ENCODE assay signal across 14 cellular contexts in genomic region chr1:184110253-184111204, GRCh38. TPM values are rescaled to one million over a fixed set of nuclear protein-coding genes. Genes with fewer than 3 reads are reported as not detected.
A peak's percentile ranks its signal among the peaks of the same experiment; 100 is the strongest.
DNase-seq lines count a peak whose midpoint lies in the region; ATAC-seq, FAIRE-seq and TF ChIP-seq lines count a peak whose summit lies in the region.
"Had no signal": no experiment of that assay in that cellular context is flagged by ENCODE, and none has a peak within 500 bp of the region (broad histone marks: within the 10 kb centered on the region; RNA-seq: fewer than 3 reads in every experiment).

No MANE protein-coding gene starts in this region.

- peaks cover 28% of the 10 kb centered on the region for H3K36me3 Mint-ChIP-seq in natural killer cell treated with Interleukin-12 subunit alpha and Interleukin-12 subunit beta and Interleukin-15 and Interleukin-18, amount 100 ng/mL, for 72 hours

- H3K9me3 ChIP-seq in K562 (replicated peaks; ENCODE audit: control insufficient read depth, insufficient read depth, low read depth, low read length), result no peaks in the 10 kb centered on the region
- H3K9me3 ChIP-seq: right lobe of liver, SJCRH30 had no signal

- H3K4me3 Mint-ChIP-seq in natural killer cell treated with Interleukin-12 subunit alpha and Interleukin-12 subunit beta and Interleukin-15 and Interleukin-18, amount 100 ng/mL, for 72 hours, result peak overlapping the region; percentile 65
- H3K4me3 Mint-ChIP-seq: brain had no signal

- ATAC-seq in K562, result peak; percentile 57
- peak; percentile 86 to 93 for ATAC-seq in natural killer cell treated with Interleukin-12 subunit alpha and Interleukin-12 subunit beta and Interleukin-15 and Interleukin-18, amount 100 ng/mL, for 72 hours
- ATAC-seq in HG03095 (IDR thresholded peaks at IDR 0.05; ENCODE audit: unreplicated experiment), result no peak

- no peaks in the 10 kb centered on the region for H4K20me1 ChIP-seq in K562 (replicated peaks; ENCODE audit: control insufficient read depth, insufficient read depth, low read length)

- H3K9ac ChIP-seq in K562 (ENCODE audit: insufficient read depth in 1 of 2, low read depth in 2 of 2, low read length in 2 of 2), result no peak overlapping the region

- no peak overlapping the region for H3K27ac ChIP-seq in K562 (ENCODE audit: extremely low read depth, low read depth, low read length)
- H3K27ac ChIP-seq: right lobe of liver, SJCRH30 had no signal

- FAIRE-seq in HTR-8/SVneo (lab: Jason Lieb, UNC) (peak; percentile 72), K562 (lab: Jason Lieb, UNC) (no peak)
- FAIRE-seq: islet of Langerhans had no signal

- H3K27me3 ChIP-seq in K562 (ENCODE audit: control insufficient read depth in 2 of 2, insufficient read depth in 2 of 2, low read length in 2 of 2), result peaks cover 0 to 6% of the 10 kb centered on the region in 2 experiments; a peak in 3 of 5 replicates
- H3K27me3 ChIP-seq: right lobe of liver, SJCRH30 had no signal

- no peak; a peak in 1 of 4 replicates for TF ChIP-seq RAD21 in K562 (CRISPR knock-in tag; conservative IDR thresholded peaks at IDR 0.05 in 1 of 2, IDR thresholded peaks at IDR 0.05 in 1 of 2)

- intact Hi-C loops in K562 (cut with micrococcal nuclease), result no loop called here

- peak in 1 of 3 experiments; percentile 14; a peak in 2 of 6 replicates for TF ChIP-seq CTCF in K562 (IDR thresholded peaks at IDR 0.05 in 2 of 3, conservative IDR thresholded peaks at IDR 0.05 in 1 of 3; ENCODE audit: insufficient read depth in 2 of 3, low read depth in 1 of 3, low read length in 3 of 3)

- H3K9me1 ChIP-seq in K562 (ENCODE audit: control insufficient read depth, insufficient read depth, low read length), result no peaks in the 10 kb centered on the region

- WGBS in K562 (ENCODE audit: insufficient coverage, low coverage, missing lambda C conversion rate), result 21% methylated on average over 10 of the region's 11 CpGs

- no peak for TF ChIP-seq POLR2A in K562 (conservative IDR thresholded peaks at IDR 0.05)

- BruUV-seq in K562 (replicated peaks; lab: Mats Ljungman, UMichigan), result no TSS peak

- no peak overlapping the region for H3K4me3 ChIP-seq in K562
- H3K4me3 ChIP-seq: right lobe of liver, SJCRH30 had no signal

- peaks cover 25 to 35% of the 10 kb centered on the region in 2 donors for H3K4me1 Mint-ChIP-seq in natural killer cell treated with Interleukin-12 subunit alpha and Interleukin-12 subunit beta and Interleukin-15 and Interleukin-18, amount 100 ng/mL, for 72 hours (ENCODE audit: low read depth in 2 of 2)
- H3K4me1 Mint-ChIP-seq: brain had no signal

- CTCF ChIA-PET in K562 (lab: Yijun Ruan, JAX; ENCODE audit: low intra/inter-chr PET ratio), result no interaction called here

- H3K4me2 ChIP-seq in K562 (ENCODE audit: insufficient read depth, low read length), result no peak overlapping the region

- H3K79me2 ChIP-seq in K562 (ENCODE audit: control insufficient read depth, insufficient read depth, low read length), result no peaks in the 10 kb centered on the region

- in situ Hi-C loops in K562 (cut with MboI), result no loop called here

- H3K27me3 Mint-ChIP-seq in natural killer cell treated with Interleukin-12 subunit alpha and Interleukin-12 subunit beta and Interleukin-15 and Interleukin-18, amount 100 ng/mL, for 72 hours, result no peaks in the 10 kb centered on the region

- TF ChIP-seq EP300 in K562 (IDR thresholded peaks at IDR 0.05; ENCODE audit: low read length), result no peak

- no peak overlapping the region for H2AFZ ChIP-seq in K562 (ENCODE audit: low read depth, low read length)

- DNase-seq in NOMO-1 (lab: John Stamatoyannopoulos, UW; ENCODE audit: unreplicated experiment in 2 of 2) (peak; percentile 4), NOMO-1 treated with dmso at 0.1 percent for 144 hours (lab: John Stamatoyannopoulos, UW; ENCODE audit: unreplicated experiment) (no peak), HTR-8/SVneo (ENCODE audit: insufficient read length, low spot score) (peak; percentile 34), K562 (ENCODE audit: extremely low read depth in 1 of 4, low spot score in 3 of 4) (no peak), NAMALWA (ENCODE audit: low spot score) (no peak), NCI-H2029 treated with DMSO at 0.1 percent for 48 hours (lab: John Stamatoyannopoulos, UW) (no peak)
- peak; percentile 71 for DNase-seq in natural killer cell treated with Interleukin-12 subunit alpha and Interleukin-12 subunit beta and Interleukin-15 and Interleukin-18, amount 100 ng/mL, for 72 hours (ENCODE audit: low spot score)
- DNase-seq: DMS53, MV-4-11, right lobe of liver, SJCRH30 had no signal

- peaks cover 17% of the 10 kb centered on the region for H3K9me3 Mint-ChIP-seq in natural killer cell treated with Interleukin-12 subunit alpha and Interleukin-12 subunit beta and Interleukin-15 and Interleukin-18, amount 100 ng/mL, for 72 hours

- POLR2A ChIA-PET in K562 (lab: Yijun Ruan, JAX), result no interaction called here

- peak overlapping the region; percentile 75 to 79 for H3K27ac Mint-ChIP-seq in natural killer cell treated with Interleukin-12 subunit alpha and Interleukin-12 subunit beta and Interleukin-15 and Interleukin-18, amount 100 ng/mL, for 72 hours
- H3K27ac Mint-ChIP-seq: brain had no signal

- no peaks in the 10 kb centered on the region for H3K36me3 ChIP-seq in K562 (ENCODE audit: control insufficient read depth, insufficient read depth, low read length)
- H3K36me3 ChIP-seq: right lobe of liver, SJCRH30 had no signal

- no peaks in the 10 kb centered on the region for H3K4me1 ChIP-seq in K562 (replicated peaks in 1 of 2; ENCODE audit: control insufficient read depth in 2 of 2, insufficient read depth in 2 of 2, low read length in 2 of 2)
- H3K4me1 ChIP-seq: right lobe of liver had no signal

TF ChIP-seq in K562, 482 proteins besides CTCF, POLR2A, EP300 and RAD21:
- TF ChIP-seq ZBTB1 (CRISPR knock-in tag; IDR thresholded peaks at IDR 0.05; ENCODE audit: borderline replicate concordance, low read depth) (no peak), KDM5B (IDR thresholded peaks at IDR 0.05; ENCODE audit: insufficient replicate concordance, low read depth, low read length) (no peak), POLR2B (IDR thresholded peaks at IDR 0.05; ENCODE audit: low read depth, partially characterized antibody) (no peak), ARNT (IDR thresholded peaks at IDR 0.05) (no peak), TBL1XR1 (IDR thresholded peaks at IDR 0.05; ENCODE audit: low read length in 2 of 2) (no peak), ZNF764 (CRISPR knock-in tag; IDR thresholded peaks at IDR 0.05; ENCODE audit: low read depth) (no peak)
TF ChIP-seq in K562: peak in this region for 0.

RNA-seq across cellular contexts. Expression of gene TSEN15, which starts 59.0 kb away (rescaled TPM):
- total RNA-seq in K562 (2011; cell fraction: chromatin; rRNA removed; ENCODE audit: low replicate concordance), result 40.1 and 121 TPM in 2 replicates
- 27.5 and 40.1 TPM in 2 replicates for total RNA-seq in K562 (2011; cell fraction: nucleolus; rRNA removed)
- 71.9 and 122 TPM in 2 replicates for total RNA-seq in K562 (2011; cell fraction: nucleoplasm; rRNA removed)
- total RNA-seq in K562 (2014; rRNA removed) (82.8 and 83.9 TPM in 2 replicates), K562 (2014; rRNA removed; fragmentation: Illumina TruSeq; extraction: Trizol) (121 and 146 TPM in 2 replicates), K562 (2015; rRNA removed; fragmentation: Illumina TruSeq; extraction: Trizol) (83.2 and 92.8 TPM in 2 replicates), K562 (2021) (81.9 and 86.4 TPM in 2 replicates)
- polyA plus RNA-seq in K562 (2011; rRNA removed) (97.1 and 108 TPM in 2 replicates), K562 (2014; fragmentation: Illumina TruSeq; extraction: Trizol) (106 and 118 TPM in 2 replicates), K562 (2014; fragmentation: Nextera tagmentation; extraction: Ambion mirVana) (10 to 100 TPM; 25.6 to 36.1 TPM), K562 (2014; rRNA removed) (91.3 and 104 TPM in 2 replicates)
- polyA plus RNA-seq in K562 (2011; cell fraction: cytosol; rRNA removed), result 28.9 and 65.9 TPM in 2 replicates
- polyA plus RNA-seq in K562 (2011; cell fraction: nucleus; rRNA removed), result 65.9 and 104 TPM in 2 replicates
- 56.9 and 143 TPM in 2 replicates for polyA plus RNA-seq in K562 (2012)
- polyA minus RNA-seq in K562 (2011; rRNA and poly(A)+ RNA removed), result 87.9 and 108 TPM in 2 replicates
- 43.4 and 50.1 TPM in 2 replicates for polyA minus RNA-seq in K562 (2011; cell fraction: cytosol; rRNA and poly(A)+ RNA removed)
- 69.7 and 127 TPM in 2 replicates for polyA minus RNA-seq in K562 (2011; cell fraction: nucleus; rRNA and poly(A)+ RNA removed)
- 10 to 100 TPM; 40.2 to 42.6 TPM for total RNA-seq in natural killer cell treated with Interleukin-12 subunit alpha and Interleukin-12 subunit beta and Interleukin-15 and Interleukin-18, amount 100 ng/mL, for 72 hours

Comparison
In these comparisons a context has a peak if more than half of its experiments do, and no peak if none do; other contexts are left out.
1. DNase-seq: peak in NOMO-1 (2 of 2), HTR-8/SVneo (single experiment) and natural killer cell treated with Interleukin-12 subunit alpha and Interleukin-12 subunit beta and Interleukin-15 and Interleukin-18, amount 100 ng/mL, for 72 hours (single experiment); none in NOMO-1 treated with dmso at 0.1 percent for 144 hours (single experiment), K562 (0 of 4), NAMALWA (single experiment) and NCI-H2029 treated with DMSO at 0.1 percent for 48 hours (single experiment).